Comparison of ENCODE assay signal across 8 cellular contexts in genomic region chrX:115560211-115560977, GRCh38. TPM values are rescaled to one million over a fixed set of nuclear protein-coding genes. Genes with fewer than 3 reads are reported as not detected.
DNase-seq lines count a peak whose midpoint lies in the region; ATAC-seq and TF ChIP-seq lines count a peak whose summit lies in the region.

No MANE protein-coding gene starts in this region.

- no peak for TF ChIP-seq POLR2A in GM18505 (IDR thresholded peaks at IDR 0.05; ENCODE audit: borderline replicate concordance, extremely low read depth, insufficient read depth, insufficient read length)

- H3K36me3 ChIP-seq in ES-I3 (ENCODE audit: insufficient read depth, low read length) = no peaks in the 10 kb centered on the region
- 0 out of 2 replicates have a peak, but pooled peaks cover 5% of the 10 kb centered on the region for H3K36me3 ChIP-seq in PC-3 (ENCODE audit: low read depth, low read length)

- H3K79me2 ChIP-seq in PC-3 (ENCODE audit: low read length) = peaks cover 49% of the 10 kb centered on the region

- peak; percentile 92 for DNase-seq in PC-3
- DNase-seq in fibroblast of mammary gland (ENCODE audit: low read depth) = no peak
- peak; percentile 75 for DNase-seq in retinal pigment epithelial cell (ENCODE audit: low read depth)
- DNase-seq in hippocampal formation (lab: John Stamatoyannopoulos, UW) = no peak
- DNase-seq in NCI-H1930 (lab: John Stamatoyannopoulos, UW) = no peak
- no peak for DNase-seq in GM20000 (ENCODE audit: low spot score)

- H3K27me3 ChIP-seq in PC-3 (ENCODE audit: low read length) = no peaks in the 10 kb centered on the region

- H3K4me1 ChIP-seq in ES-I3 (ENCODE audit: insufficient read depth, low read length) (peaks cover 15% of the 10 kb centered on the region), PC-3 (ENCODE audit: insufficient read depth, low read length) (peaks cover 46% of the 10 kb centered on the region)

- CTCF ChIA-PET in PC-3 (lab: Charles Lee) = no interaction called here

- peak overlapping the region; percentile 90 for H3K4me2 ChIP-seq in PC-3 (ENCODE audit: low read length)

- ATAC-seq in PC-3 (peak; percentile 42), GM18505 (IDR thresholded peaks at IDR 0.05; ENCODE audit: unreplicated experiment) (no peak)

- no peaks in the 10 kb centered on the region for H3K9me3 ChIP-seq in ES-I3 (ENCODE audit: control insufficient read depth, insufficient read depth, low read length)
- no peaks in the 10 kb centered on the region for H3K9me3 ChIP-seq in PC-3 (ENCODE audit: low read length)

- H2AFZ ChIP-seq in PC-3 (ENCODE audit: low read length) = peak overlapping the region; percentile 66

- H3K4me3 ChIP-seq in PC-3 (ENCODE audit: low read length) = peak overlapping the region; percentile 93
- peak overlapping the region; percentile 67 for H3K4me3 ChIP-seq in fibroblast of mammary gland (ENCODE audit: control insufficient read depth, low read depth, low read length)
- peak overlapping the region; percentile 74 for H3K4me3 ChIP-seq in retinal pigment epithelial cell (ENCODE audit: low read length)

- TF ChIP-seq CTCF in PC-3 (conservative IDR thresholded peaks at IDR 0.05; ENCODE audit: low read depth, low read length) (no peak), fibroblast of mammary gland (conservative IDR thresholded peaks at IDR 0.05; ENCODE audit: control insufficient read depth, insufficient read depth, low read depth, low read length) (no peak), retinal pigment epithelial cell (conservative IDR thresholded peaks at IDR 0.05; ENCODE audit: low read depth, low read length) (no peak), GM20000 (IDR thresholded peaks at IDR 0.05; ENCODE audit: extremely low read depth, missing control alignments) (no peak)

- intact Hi-C loops in PC-3 (cut with micrococcal nuclease) = loop anchor here (2.0 to 5.0 kb wide), 3 partner anchors 148 to 333 kb away; no protein-coding TSS in a partner anchor

- peaks cover 4% of the 10 kb centered on the region for H3F3A ChIP-seq in PC-3 (ENCODE audit: low read length, unreplicated experiment)

- no peaks in the 10 kb centered on the region for H3K9me2 ChIP-seq in PC-3 (replicated peaks; ENCODE audit: low read length)

- H3K9ac ChIP-seq in ES-I3 (ENCODE audit: low read depth, low read length) (peak overlapping the region; percentile 78; the same call in 1 of the 2 replicates), PC-3 (ENCODE audit: low read length) (peak overlapping the region; percentile 100)

- BruUV-seq in PC-3 (replicated peaks; lab: Mats Ljungman, UMichigan) = no TSS peak

- POLR2A ChIA-PET in PC-3 (lab: Charles Lee; ENCODE audit: unreplicated experiment) = interaction anchor here (0.5 to 0.6 kb wide), 3 partner anchors 19 to 1362 kb away, joined by 3 to 8 read pairs (median 4); no protein-coding TSS in a partner anchor

- H3K27ac ChIP-seq in PC-3 (ENCODE audit: low read length) = peak overlapping the region; percentile 95

- peaks cover 18% of the 10 kb centered on the region for H4K20me1 ChIP-seq in PC-3 (ENCODE audit: low read length)

RNA-seq across cellular contexts. Expression of gene PLS3, which starts 0.6 kb away (rescaled TPM):
- 248 and 267 TPM in 2 replicates for total RNA-seq in PC-3 (2014; rRNA removed)

Comparison
In these comparisons a context has a peak if more than half of its experiments do, and no peak if none do; other contexts are left out.
1. DNase-seq: peak in PC-3 (single experiment) and retinal pigment epithelial cell (single experiment); none in fibroblast of mammary gland (single experiment), hippocampal formation (0 of 2), NCI-H1930 (0 of 2) and GM20000 (single experiment).
2. Peak in every context shown above with its lines, with median percentiles within 50 percentile points of each other: H3K4me3 ChIP-seq.